ENCODE assay signal across 1 cellular context in genomic region chr22:42648368-42649260, GRCh38.
A peak's percentile ranks its signal among the peaks of the same experiment; 100 is the strongest.
TF ChIP-seq lines count a peak whose summit lies in the region.

No MANE protein-coding gene starts in this region.

TF ChIP-seq in K562, 482 proteins besides CTCF, POLR2A, EP300 and RAD21 (continued from another document and continues in another):
- peak; percentile 58 for TF ChIP-seq HNRNPLL (IDR thresholded peaks at IDR 0.05; ENCODE audit: low read depth, low read length, poor library complexity, severe bottlenecking)
- peak; percentile 43; the same call in 1 of the 2 replicates for TF ChIP-seq OTX1 (CRISPR knock-in tag; IDR thresholded peaks at IDR 0.05)
- TF ChIP-seq ZBTB26 (CRISPR knock-in tag; IDR thresholded peaks at IDR 0.05): 0 out of 2 replicates have a peak, but pooled peaks have one; percentile 72
- no peak for TF ChIP-seq NR1H2 (CRISPR knock-in tag; IDR thresholded peaks at IDR 0.05)
- TF ChIP-seq RNF219 (CRISPR knock-in tag; IDR thresholded peaks at IDR 0.05): no peak
- TF ChIP-seq CREB1 (IDR thresholded peaks at IDR 0.05): no peak
- TF ChIP-seq CREB1 (CRISPR knock-in tag; IDR thresholded peaks at IDR 0.05): 0 out of 2 replicates have a peak, but pooled peaks have one; percentile 4
- 0 out of 2 replicates have a peak, but pooled peaks have one; percentile 35 for TF ChIP-seq ZNF511 (CRISPR knock-in tag; IDR thresholded peaks at IDR 0.05)
- TF ChIP-seq NFIC (IDR thresholded peaks at IDR 0.05): peak; percentile 80
- TF ChIP-seq HBP1 (CRISPR knock-in tag; IDR thresholded peaks at IDR 0.05): 0 out of 2 replicates have a peak, but pooled peaks have one; percentile 30
- peak in 1 of 2 experiments; percentile 26; a peak in 2 of 4 replicates for TF ChIP-seq SIN3A (IDR thresholded peaks at IDR 0.05; ENCODE audit: borderline replicate concordance in 2 of 2, control insufficient read depth in 1 of 2, low read depth in 2 of 2, low read length in 2 of 2)
- 0 out of 2 replicates have a peak, but pooled peaks have one; percentile 82 for TF ChIP-seq HDGF (IDR thresholded peaks at IDR 0.05)
- TF ChIP-seq MLLT1 (IDR thresholded peaks at IDR 0.05): peak in 1 of 2 experiments; percentile 17; a peak in 1 of 4 replicates
- no peak for TF ChIP-seq PHB2 (IDR thresholded peaks at IDR 0.05; ENCODE audit: low read depth)
- TF ChIP-seq RBFOX2 (IDR thresholded peaks at IDR 0.05; ENCODE audit: low read depth, low read length): peak; percentile 57
- peak in 1 of 2 experiments; percentile 87; a peak in 2 of 4 replicates for TF ChIP-seq HDAC1 (IDR thresholded peaks at IDR 0.05)
- peak; percentile 32; the same call in 1 of the 2 replicates for TF ChIP-seq PHF8 (IDR thresholded peaks at IDR 0.05; ENCODE audit: borderline replicate concordance, low read length)
- TF ChIP-seq ZNF407 (IDR thresholded peaks at IDR 0.05; ENCODE audit: low read depth): no peak
- peak in 1 of 2 experiments; percentile 34; a peak in 1 of 4 replicates for TF ChIP-seq FOXK2 (conservative IDR thresholded peaks at IDR 0.05 in 1 of 2, IDR thresholded peaks at IDR 0.05 in 1 of 2; ENCODE audit: low read depth in 2 of 2)
- no peak for TF ChIP-seq NRF1 (conservative IDR thresholded peaks at IDR 0.05 in 1 of 2, IDR thresholded peaks at IDR 0.05 in 1 of 2)
- no peak for TF ChIP-seq SNIP1 (IDR thresholded peaks at IDR 0.05; ENCODE audit: low read depth)
- TF ChIP-seq MXI1 (IDR thresholded peaks at IDR 0.05; ENCODE audit: low read depth, low read length): no peak
- peak; percentile 80 for TF ChIP-seq ELF4 (CRISPR knock-in tag; IDR thresholded peaks at IDR 0.05)
- TF ChIP-seq SIN3B (IDR thresholded peaks at IDR 0.05; ENCODE audit: low read depth): 0 out of 2 replicates have a peak, but pooled peaks have one; percentile 34
- TF ChIP-seq NKRF (IDR thresholded peaks at IDR 0.05; ENCODE audit: borderline replicate concordance): peak; percentile 75
- peak; percentile 62 for TF ChIP-seq RBBP5 (IDR thresholded peaks at IDR 0.05; ENCODE audit: borderline replicate concordance, insufficient read depth, low read length, poor library complexity, severe bottlenecking)
- peak; percentile 41 for TF ChIP-seq ZFX (CRISPR knock-in tag; IDR thresholded peaks at IDR 0.05)
- TF ChIP-seq MAX (CRISPR knock-in tag; IDR thresholded peaks at IDR 0.05): peak; percentile 10; the same call in 1 of the 2 replicates
- no peak for TF ChIP-seq ZNF79 (CRISPR knock-in tag; IDR thresholded peaks at IDR 0.05; ENCODE audit: low read depth)
- TF ChIP-seq RBM39 (optimal IDR thresholded peaks at IDR 0.05; ENCODE audit: low read depth, low read length): no peak
- TF ChIP-seq MCM5 (IDR thresholded peaks at IDR 0.05; ENCODE audit: low read depth): no peak
- no peak for TF ChIP-seq HNRNPH1 (optimal IDR thresholded peaks at IDR 0.05; ENCODE audit: low read depth, low read length)
- TF ChIP-seq DPF2 (IDR thresholded peaks at IDR 0.05): peak; percentile 28; the same call in 1 of the 2 replicates
- no peak for TF ChIP-seq BRCA1 (IDR thresholded peaks at IDR 0.05)
- TF ChIP-seq BRCA1 (CRISPR knock-in tag; IDR thresholded peaks at IDR 0.05): no peak
- 0 out of 2 replicates have a peak, but pooled peaks have one; percentile 38 for TF ChIP-seq ZNF431 (CRISPR knock-in tag; IDR thresholded peaks at IDR 0.05)
- TF ChIP-seq PREB (CRISPR knock-in tag; IDR thresholded peaks at IDR 0.05): no peak
- peak in 1 of 2 experiments; percentile 31; a peak in 1 of 4 replicates for TF ChIP-seq MNT (conservative IDR thresholded peaks at IDR 0.05)
